In the genomic region with DNA sequence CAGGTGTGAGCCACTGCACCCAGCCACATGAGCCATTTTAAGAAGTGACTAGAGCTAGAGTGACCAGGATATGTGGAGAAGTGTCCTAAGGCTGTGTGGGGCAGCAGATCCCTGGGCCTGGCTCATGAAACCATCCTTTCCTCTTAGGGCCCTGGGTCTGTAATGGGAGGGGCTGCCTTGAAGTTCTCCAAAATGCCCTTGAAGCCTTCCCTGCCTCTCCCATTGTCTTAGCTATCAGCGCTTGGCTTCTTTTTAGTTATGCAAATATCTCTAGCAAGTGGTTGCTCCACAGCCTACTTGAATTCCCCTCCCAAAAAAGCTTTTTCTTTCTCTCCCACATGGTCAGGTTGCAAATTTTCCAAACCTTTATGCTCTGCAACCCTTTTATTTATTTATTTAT, we compare ENCODE assay signal across 25 cellular contexts.
"Had no signal": no experiment of that assay in that cellular context is flagged by ENCODE, and none has a peak within 500 bp of the region (broad histone marks: within the 10 kb centered on the region; RNA-seq: fewer than 3 reads in every experiment).

No MANE protein-coding gene starts in this region.

- H3K27me3 ChIP-seq: gastrocnemius medialis, left lung, neural progenitor cell, right lobe of liver, tibial nerve, upper lobe of left lung had no signal

- H3K79me2 ChIP-seq: parathyroid adenoma had no signal

- H3K27me3 Mint-ChIP-seq: naive thymus-derived CD4-positive, alpha-beta T cell; progenitor cell of endocrine pancreas; stimulated activated naive B cell treated with anti-CD40 and anti-IgM and Interleukin-4, amounts not matched to agents 10 μg/mL and 1 μg/mL and 100 μg/mL, for 72 hours; stimulated activated naive CD8-positive, alpha-beta T cell treated with anti-CD3 and anti-CD28 coated beads, Interleukin-15, Interleukin-2, amounts not matched to agents 100 ng/mL and 50 ng/mL, for 24 hours had no signal

- H3K4me1 ChIP-seq: gastrocnemius medialis, left lung, neural progenitor cell, parathyroid adenoma, right lobe of liver, tibial nerve, upper lobe of left lung had no signal

- DNase-seq: cortex of kidney; effector CD4-positive, alpha-beta T cell; endodermal cell; foreskin fibroblast; gastrocnemius medialis; head of caudate nucleus; left cardiac atrium; left lung; mesenchymal stem cell; midbrain; naive thymus-derived CD4-positive, alpha-beta T cell; right lobe of liver; small intestine; stimulated activated CD4-positive, alpha-beta T cell treated with anti-CD3 and anti-CD28 coated beads, Interleukin-15, amount 100 ng/mL, for 24 hours; stimulated activated CD4-positive, alpha-beta T cell treated with anti-CD3 and anti-CD28 coated beads, Interleukin-2, amount 100 ng/mL, for 48 hours; stimulated activated naive B cell treated with anti-CD40 and anti-IgM and Interleukin-4, amounts not matched to agents 10 μg/mL and 1 μg/mL and 100 μg/mL, for 72 hours; upper lobe of left lung had no signal

- H3K4me1 Mint-ChIP-seq: naive thymus-derived CD4-positive, alpha-beta T cell; neural progenitor cell; stimulated activated naive B cell treated with anti-CD40 and anti-IgM and Interleukin-4, amounts not matched to agents 10 μg/mL and 1 μg/mL and 100 μg/mL, for 72 hours had no signal

- H3K4me3 ChIP-seq: gastrocnemius medialis, left lung, neural progenitor cell, right lobe of liver, thoracic aorta, tibial nerve, upper lobe of left lung had no signal

- H2AFZ ChIP-seq: neural progenitor cell, parathyroid adenoma had no signal

- H3K36me3 Mint-ChIP-seq: naive thymus-derived CD4-positive, alpha-beta T cell; neural progenitor cell; stimulated activated naive B cell treated with anti-CD40 and anti-IgM and Interleukin-4, amounts not matched to agents 10 μg/mL and 1 μg/mL and 100 μg/mL, for 72 hours had no signal

- H3K9me3 Mint-ChIP-seq: stimulated activated naive B cell treated with anti-CD40 and anti-IgM and Interleukin-4, amounts not matched to agents 10 μg/mL and 1 μg/mL and 100 μg/mL, for 72 hours had no signal

- H3K4me3 Mint-ChIP-seq: endodermal cell; naive thymus-derived CD4-positive, alpha-beta T cell; nephron; neural progenitor cell; stimulated activated naive B cell treated with anti-CD40 and anti-IgM and Interleukin-4, amounts not matched to agents 10 μg/mL and 1 μg/mL and 100 μg/mL, for 72 hours; stimulated activated naive CD8-positive, alpha-beta T cell treated with anti-CD3 and anti-CD28 coated beads, Interleukin-15, Interleukin-2, amounts not matched to agents 100 ng/mL and 50 ng/mL, for 24 hours had no signal

- H3K36me3 ChIP-seq: gastrocnemius medialis, left lung, neural progenitor cell, right lobe of liver, thoracic aorta, tibial nerve, upper lobe of left lung had no signal

- H3K9ac ChIP-seq: neural progenitor cell, parathyroid adenoma had no signal

- H3K27ac ChIP-seq: epithelial cell of prostate, gastrocnemius medialis, left lung, neural progenitor cell, parathyroid adenoma, right lobe of liver, thoracic aorta, tibial nerve, upper lobe of left lung had no signal

- H3K4me2 ChIP-seq: neural progenitor cell had no signal

- H3K27ac Mint-ChIP-seq: endodermal cell; naive thymus-derived CD4-positive, alpha-beta T cell; nephron; neural progenitor cell; progenitor cell of endocrine pancreas; stimulated activated naive B cell treated with anti-CD40 and anti-IgM and Interleukin-4, amounts not matched to agents 10 μg/mL and 1 μg/mL and 100 μg/mL, for 72 hours; stimulated activated naive CD8-positive, alpha-beta T cell treated with anti-CD3 and anti-CD28 coated beads, Interleukin-15, Interleukin-2, amounts not matched to agents 100 ng/mL and 50 ng/mL, for 24 hours had no signal

- H3K9me3 ChIP-seq: gastrocnemius medialis, right lobe of liver, thoracic aorta, upper lobe of left lung had no signal
